Comparison of ENCODE assay signal across 19 cellular contexts in the genomic region with DNA sequence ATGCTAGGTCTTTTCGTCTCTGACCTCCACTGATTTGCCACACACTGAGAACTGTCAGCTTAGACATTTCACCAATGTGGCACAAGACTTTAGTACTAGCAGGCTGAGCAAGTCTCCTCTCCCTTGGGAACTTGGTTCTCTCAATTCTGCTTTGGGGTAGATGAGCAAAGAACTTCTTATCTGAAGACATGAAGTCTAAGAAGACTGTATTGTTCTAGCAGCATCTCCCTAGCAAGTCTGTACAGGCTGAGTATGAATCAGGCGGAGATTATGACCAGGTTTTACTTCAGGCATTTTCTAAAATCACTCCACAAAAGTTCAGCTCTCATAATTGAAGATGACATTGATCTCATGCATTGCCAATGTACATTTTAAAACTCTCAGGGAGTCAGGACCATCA. TPM values are rescaled to one million over a fixed set of nuclear protein-coding genes. Genes with fewer than 3 reads are reported as not detected.
A peak's percentile ranks its signal among the peaks of the same experiment; 100 is the strongest.
DNase-seq lines count a peak whose midpoint lies in the region; ATAC-seq and TF ChIP-seq lines count a peak whose summit lies in the region.
"Had no signal": no experiment of that assay in that cellular context is flagged by ENCODE, and none has a peak within 500 bp of the region (broad histone marks: within the 10 kb centered on the region; RNA-seq: fewer than 3 reads in every experiment).

No MANE protein-coding gene starts in this region.

- H3K9me3 ChIP-seq in smooth muscle cell (replicated peaks; ENCODE audit: low read depth) (no peaks in the 10 kb centered on the region), ovary (no peaks in the 10 kb centered on the region), SJCRH30 (replicated peaks) (no peaks in the 10 kb centered on the region), Peyer's patch (no peaks in the 10 kb centered on the region)
- H3K9me3 ChIP-seq: BLaER1, MG63 had no signal

- H3K36me3 ChIP-seq in GM23338 (ENCODE audit: insufficient read depth) (no peaks in the 10 kb centered on the region), smooth muscle cell (ENCODE audit: low read depth) (no peaks in the 10 kb centered on the region), ovary (no peaks in the 10 kb centered on the region), SJCRH30 (no peaks in the 10 kb centered on the region), Peyer's patch (no peaks in the 10 kb centered on the region)
- H3K36me3 ChIP-seq: BLaER1, MG63 had no signal

- H3K4me3 ChIP-seq in GM23338 (no peak overlapping the region), smooth muscle cell (no peak overlapping the region), ovary (no peak overlapping the region), SJCRH30 (no peak overlapping the region), Peyer's patch (no peak overlapping the region)
- H3K4me3 ChIP-seq: BLaER1, MG63 had no signal

- no peak overlapping the region for H3K4me2 ChIP-seq in GM23338
- H3K4me2 ChIP-seq in smooth muscle cell: no peak overlapping the region
- H3K4me2 ChIP-seq: BLaER1 had no signal

- in situ Hi-C loops in SK-MEL-5 (cut with HindIII; ENCODE audit: low pct_unique_long_range_greater_than_20kb, low sequenced_read_pairs): no loop called here

- H3K27ac ChIP-seq in GM23338 (ENCODE audit: low read depth) (no peak overlapping the region), smooth muscle cell (ENCODE audit: low read depth) (peak overlapping the region; percentile 59), ovary (no peak overlapping the region), SJCRH30 (no peak overlapping the region), Peyer's patch (no peak overlapping the region)
- H3K27ac ChIP-seq: BLaER1 had no signal

- H4K20me1 ChIP-seq in GM23338 (replicated peaks; ENCODE audit: insufficient read depth): no peaks in the 10 kb centered on the region
- H4K20me1 ChIP-seq in smooth muscle cell (ENCODE audit: low read depth): no peaks in the 10 kb centered on the region
- H4K20me1 ChIP-seq: BLaER1 had no signal

- no peaks in the 10 kb centered on the region for H3K9me3 Mint-ChIP-seq in GM23338
- H3K9me3 Mint-ChIP-seq: CD4-positive, alpha-beta T cell had no signal

- WGBS in smooth muscle cell (ENCODE audit: low lambda C conversion rate): 77% methylated on average over 2 of the region's 2 CpGs
- 69 to 86% (median 72%) methylated on average over 2 of the region's 2 CpGs for WGBS in ovary, 3 donors

- ATAC-seq in GM23338: no peak
- ATAC-seq in esophagus mucosa: peak; percentile 89

- H2AFZ ChIP-seq in GM23338: peak overlapping the region; percentile 12; the same call in 1 of the 2 replicates
- no peak overlapping the region for H2AFZ ChIP-seq in smooth muscle cell (ENCODE audit: low read depth)

- intact Hi-C loops in ovary (cut with DNase I): no loop called here

- H3K27me3 Mint-ChIP-seq in GM23338 (ENCODE audit: insufficient read depth, low read depth, poor library complexity): no peaks in the 10 kb centered on the region
- H3K27me3 Mint-ChIP-seq: CD4-positive, alpha-beta T cell had no signal

- H3K4me3 Mint-ChIP-seq in GM23338: no peak overlapping the region
- H3K4me3 Mint-ChIP-seq: CD4-positive, alpha-beta T cell had no signal

- no peaks in the 10 kb centered on the region for H3K27me3 ChIP-seq in GM23338 (ENCODE audit: insufficient read depth)
- H3K27me3 ChIP-seq in smooth muscle cell (ENCODE audit: low read depth): no peaks in the 10 kb centered on the region
- H3K27me3 ChIP-seq in ovary: no peaks in the 10 kb centered on the region
- peaks cover 8% of the 10 kb centered on the region for H3K27me3 ChIP-seq in SJCRH30
- H3K27me3 ChIP-seq in Peyer's patch: no peaks in the 10 kb centered on the region
- H3K27me3 ChIP-seq: BLaER1, MG63 had no signal

- TF ChIP-seq POLR2A in ovary (IDR thresholded peaks at IDR 0.05): no peak
- TF ChIP-seq POLR2A in Peyer's patch (IDR thresholded peaks at IDR 0.05): no peak

- TF ChIP-seq CTCF in GM23338 (conservative IDR thresholded peaks at IDR 0.05; ENCODE audit: low read depth in 2 of 2) (no peak), smooth muscle cell (IDR thresholded peaks at IDR 0.05; ENCODE audit: borderline replicate concordance, insufficient read depth, poor library complexity, severe bottlenecking) (no peak), ovary (IDR thresholded peaks at IDR 0.05) (no peak), Peyer's patch (IDR thresholded peaks at IDR 0.05) (no peak)

- no peak overlapping the region for H3K9ac ChIP-seq in smooth muscle cell (ENCODE audit: low read depth)
- H3K9ac ChIP-seq: BLaER1 had no signal

- H3F3A ChIP-seq in GM23338 (replicated peaks; ENCODE audit: low read depth): no peaks in the 10 kb centered on the region
- no peaks in the 10 kb centered on the region for H3F3A ChIP-seq in smooth muscle cell (ENCODE audit: low read depth)

- H3K36me3 Mint-ChIP-seq in GM23338 (ENCODE audit: low read depth): no peaks in the 10 kb centered on the region

- TF ChIP-seq EP300 in ovary (IDR thresholded peaks at IDR 0.05): no peak

- H3K4me1 ChIP-seq in GM23338 (ENCODE audit: insufficient read depth): no peaks in the 10 kb centered on the region
- H3K4me1 ChIP-seq in smooth muscle cell (ENCODE audit: low read depth): no peaks in the 10 kb centered on the region
- H3K4me1 ChIP-seq in ovary (ENCODE audit: insufficient read depth): no peaks in the 10 kb centered on the region
- H3K4me1 ChIP-seq in SJCRH30: no peaks in the 10 kb centered on the region
- H3K4me1 ChIP-seq in Peyer's patch: no peaks in the 10 kb centered on the region
- H3K4me1 ChIP-seq: BLaER1 had no signal

- no peak overlapping the region for H3K27ac Mint-ChIP-seq in GM23338
- H3K27ac Mint-ChIP-seq: CD4-positive, alpha-beta T cell had no signal

- DNase-seq in GM23338 (ENCODE audit: low spot score) (no peak), SK-MEL-5 (ENCODE audit: low read depth, low spot score) (peak; percentile 68), smooth muscle cell (lab: John Stamatoyannopoulos, UW; ENCODE audit: unreplicated experiment) (no peak), ovary (no peak), SJCRH30 (no peak), Peyer's patch (no peak)
- DNase-seq: CD4-positive, alpha-beta T cell; COR-L47; DMS53; H7; KBM-7; MG63; NCI-H2029; NCI-H446; NCI-H524 treated with DMSO at 0.1 percent for 48 hours; NCI-H774; Right ventricle myocardium superior had no signal

- H3K79me2 ChIP-seq in GM23338 (replicated peaks; ENCODE audit: insufficient read depth) (no peaks in the 10 kb centered on the region), smooth muscle cell (ENCODE audit: low read depth) (no peaks in the 10 kb centered on the region)

- no peaks in the 10 kb centered on the region for H3K4me1 Mint-ChIP-seq in GM23338

- no peaks in the 10 kb centered on the region for H3K9me2 ChIP-seq in GM23338 (ENCODE audit: insufficient read depth)

TF ChIP-seq in GM23338, 12 proteins besides CTCF, POLR2A, EP300 and RAD21 (continues in another document):
- TF ChIP-seq NANOG (IDR thresholded peaks at IDR 0.05; ENCODE audit: borderline replicate concordance) (no peak), STAT1 (IDR thresholded peaks at IDR 0.05; ENCODE audit: unreplicated experiment) (no peak), CREB1 (CRISPR knock-in tag; IDR thresholded peaks at IDR 0.05; ENCODE audit: low read depth) (no peak), ZNF114 (CRISPR knock-in tag; IDR thresholded peaks at IDR 0.05) (no peak)
- TF ChIP-seq, protein P1, sequence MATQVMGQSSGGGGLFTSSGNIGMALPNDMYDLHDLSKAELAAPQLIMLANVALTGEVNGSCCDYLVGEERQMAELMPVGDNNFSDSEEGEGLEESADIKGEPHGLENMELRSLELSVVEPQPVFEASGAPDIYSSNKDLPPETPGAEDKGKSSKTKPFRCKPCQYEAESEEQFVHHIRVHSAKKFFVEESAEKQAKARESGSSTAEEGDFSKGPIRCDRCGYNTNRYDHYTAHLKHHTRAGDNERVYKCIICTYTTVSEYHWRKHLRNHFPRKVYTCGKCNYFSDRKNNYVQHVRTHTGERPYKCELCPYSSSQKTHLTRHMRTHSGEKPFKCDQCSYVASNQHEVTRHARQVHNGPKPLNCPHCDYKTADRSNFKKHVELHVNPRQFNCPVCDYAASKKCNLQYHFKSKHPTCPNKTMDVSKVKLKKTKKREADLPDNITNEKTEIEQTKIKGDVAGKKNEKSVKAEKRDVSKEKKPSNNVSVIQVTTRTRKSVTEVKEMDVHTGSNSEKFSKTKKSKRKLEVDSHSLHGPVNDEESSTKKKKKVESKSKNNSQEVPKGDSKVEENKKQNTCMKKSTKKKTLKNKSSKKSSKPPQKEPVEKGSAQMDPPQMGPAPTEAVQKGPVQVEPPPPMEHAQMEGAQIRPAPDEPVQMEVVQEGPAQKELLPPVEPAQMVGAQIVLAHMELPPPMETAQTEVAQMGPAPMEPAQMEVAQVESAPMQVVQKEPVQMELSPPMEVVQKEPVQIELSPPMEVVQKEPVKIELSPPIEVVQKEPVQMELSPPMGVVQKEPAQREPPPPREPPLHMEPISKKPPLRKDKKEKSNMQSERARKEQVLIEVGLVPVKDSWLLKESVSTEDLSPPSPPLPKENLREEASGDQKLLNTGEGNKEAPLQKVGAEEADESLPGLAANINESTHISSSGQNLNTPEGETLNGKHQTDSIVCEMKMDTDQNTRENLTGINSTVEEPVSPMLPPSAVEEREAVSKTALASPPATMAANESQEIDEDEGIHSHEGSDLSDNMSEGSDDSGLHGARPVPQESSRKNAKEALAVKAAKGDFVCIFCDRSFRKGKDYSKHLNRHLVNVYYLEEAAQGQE (IDR thresholded peaks at IDR 0.05; ENCODE audit: unreplicated experiment): no peak

RNA-seq across cellular contexts. Expression of a gene that starts 23.8 kb away (rescaled TPM):
- 11.3 and 13.9 TPM in 2 replicates for total RNA-seq in GM23338 (2014; rRNA removed; shearing (Covaris generic))
- polyA plus RNA-seq in GM23338 (2016; fragmentation: Nextera tagmentation; extraction: Ambion mirVana): 6.7 and 7.2 TPM in 2 replicates
- 20.4 and 23.6 TPM in 2 replicates for total RNA-seq in SK-MEL-5 (2014; rRNA removed; shearing (Covaris generic))
- 13.5 and 13.8 TPM in 2 replicates for polyA plus RNA-seq in SK-MEL-5 (2015; cell fraction: cytosol; rRNA removed)
- 6.7 and 8.0 TPM in 2 replicates for polyA plus RNA-seq in SK-MEL-5 (2015; cell fraction: nucleus; rRNA removed)
- 31.3 TPM for total RNA-seq in esophagus mucosa
- total RNA-seq in smooth muscle cell: 34.9 and 37.9 TPM in 2 replicates
- 38.6 and 47.8 TPM in 2 replicates for polyA plus RNA-seq in smooth muscle cell
- total RNA-seq in ovary: 10 to 100 TPM; 13.4 to 19.3 (median 17.3) TPM
- polyA plus RNA-seq in ovary: 10 to 100 TPM; 18.4 to 28.2 TPM
- total RNA-seq in SJCRH30 (2014; rRNA removed; shearing (Covaris generic)): 10.3 and 11.6 TPM in 2 replicates
- 10 to 100 TPM in 3 of 4 donors, 1 to 10 TPM in 1; 9.5 to 37.1 (median 18.5) TPM for total RNA-seq in Peyer's patch

RNA-seq across cellular contexts. Expression of a gene that starts 25.1 kb away (rescaled TPM):
- total RNA-seq in GM23338 (2014; rRNA removed; shearing (Covaris generic)): 21.5 and 25.8 TPM in 2 replicates
- polyA plus RNA-seq in GM23338 (2016; fragmentation: Nextera tagmentation; extraction: Ambion mirVana) (7.1 and 8.4 TPM in 2 replicates), smooth muscle cell (15.5 and 16.9 TPM in 2 replicates), ovary (10 to 100 TPM; 19.9 to 23.9 TPM)
- 29.0 and 31.6 TPM in 2 replicates for total RNA-seq in SK-MEL-5 (2014; rRNA removed; shearing (Covaris generic))
- polyA plus RNA-seq in SK-MEL-5 (2015; cell fraction: cytosol; rRNA removed): 8.7 and 11.9 TPM in 2 replicates
- polyA plus RNA-seq in SK-MEL-5 (2015; cell fraction: nucleus; rRNA removed): 7.9 and 11.4 TPM in 2 replicates
- total RNA-seq in esophagus mucosa (54.1 TPM), smooth muscle cell (45.7 and 54.9 TPM in 2 replicates), ovary (10 to 100 TPM; 38.8 to 71.5 (median 43.8) TPM), Peyer's patch (10 to 100 TPM; 38.5 to 55.4 (median 52.6) TPM)
- total RNA-seq in SJCRH30 (2014; rRNA removed; shearing (Covaris generic)): 32.2 and 37.3 TPM in 2 replicates
